Comparison of ENCODE assay signal across 1 cellular context in genomic region chr10:104659809-104660208, GRCh38.
TF ChIP-seq lines count a peak whose summit lies in the region.

No MANE protein-coding gene starts in this region.

TF ChIP-seq in WTC11, 78 proteins besides CTCF, POLR2A, EP300 and RAD21 (continued from another document):
- TF ChIP-seq PRDM15 (CRISPR knock-in tag; IDR thresholded peaks at IDR 0.05) (no peak), ZNF425 (CRISPR knock-in tag; conservative IDR thresholded peaks at IDR 0.05) (no peak)
